Comparison of ENCODE assay signal across 9 cellular contexts in the genomic region with DNA sequence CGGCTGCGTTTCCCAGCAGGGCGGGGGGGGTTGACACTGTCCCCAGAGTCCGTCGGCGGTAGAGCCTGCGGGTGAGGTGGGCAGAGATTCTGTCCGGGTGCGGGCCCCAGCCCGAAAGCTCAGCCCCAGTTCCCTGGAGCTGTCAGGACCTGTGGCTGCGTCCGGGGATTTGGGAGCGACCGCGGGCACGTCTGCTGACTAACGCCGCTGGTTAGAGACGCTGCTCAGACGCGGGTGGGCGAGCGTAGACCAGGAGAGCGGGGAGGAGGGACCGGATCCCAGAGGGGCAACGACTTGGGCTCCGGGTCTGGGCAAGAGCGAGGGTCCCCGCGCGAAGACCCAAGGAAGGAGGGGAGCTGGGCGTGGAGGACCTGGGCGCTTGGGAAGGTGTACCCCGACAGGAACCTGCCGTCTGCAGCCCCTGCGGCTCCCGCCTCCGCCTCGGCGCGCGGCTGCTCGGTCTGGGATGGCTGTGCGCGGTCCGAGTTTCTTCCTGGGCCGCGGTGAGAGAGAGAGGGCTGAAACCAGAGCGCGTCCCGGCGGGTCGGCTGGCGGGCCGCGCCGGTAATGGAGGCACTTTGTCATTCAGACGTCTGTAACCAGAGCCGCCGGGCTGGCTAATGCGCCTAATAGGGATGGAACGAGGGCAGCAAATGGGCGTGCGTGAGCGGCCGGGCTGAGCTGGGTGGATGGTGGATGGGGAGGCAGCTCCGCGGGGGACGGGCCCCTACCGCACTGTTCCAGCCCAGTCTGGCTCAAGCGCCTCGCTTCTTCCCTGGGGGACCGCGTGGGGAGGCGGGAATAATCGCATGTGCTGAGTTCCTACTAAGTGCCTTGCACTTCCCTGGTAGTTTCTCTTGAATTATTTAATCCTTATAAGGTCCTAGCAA. TPM values are rescaled to one million over a fixed set of nuclear protein-coding genes. Genes with fewer than 3 reads are reported as not detected.
DNase-seq lines count a peak whose midpoint lies in the region; ATAC-seq, FAIRE-seq and TF ChIP-seq lines count a peak whose summit lies in the region.
"Had no signal": no experiment of that assay in that cellular context is flagged by ENCODE, and none has a peak within 500 bp of the region (broad histone marks: within the 10 kb centered on the region; RNA-seq: fewer than 3 reads in every experiment).

No MANE protein-coding gene starts in this region.

- H3K9me3 ChIP-seq in body of pancreas, result no peaks in the 10 kb centered on the region
- no peaks in the 10 kb centered on the region for H3K9me3 ChIP-seq in kidney (ENCODE audit: control insufficient read depth in 1 of 2, low read length in 2 of 2)

- H3K27me3 Mint-ChIP-seq in stimulated activated naive B cell treated with anti-CD40 and anti-IgM and Interleukin-4, amounts not matched to agents 10 μg/mL and 1 μg/mL and 100 μg/mL, for 72 hours, result peaks cover 45 to 63% of the 10 kb centered on the region in 2 donors

- WGBS in body of pancreas, 2 donors, result 1 to 3% methylated on average over 7 to 70 of the region's 76 CpGs

- H3K4me3 Mint-ChIP-seq in stimulated activated naive B cell treated with anti-CD40 and anti-IgM and Interleukin-4, amounts not matched to agents 10 μg/mL and 1 μg/mL and 100 μg/mL, for 72 hours, result peak overlapping the region; percentile 79 to 83

- H3K36me3 Mint-ChIP-seq in stimulated activated naive B cell treated with anti-CD40 and anti-IgM and Interleukin-4, amounts not matched to agents 10 μg/mL and 1 μg/mL and 100 μg/mL, for 72 hours, result no peaks in the 10 kb centered on the region

- H3K27ac ChIP-seq in body of pancreas, result no peak overlapping the region
- H3K27ac ChIP-seq in kidney (ENCODE audit: low read depth in 2 of 2, low read length in 2 of 2), result no peak overlapping the region

- peak; percentile 41 for ATAC-seq in body of pancreas
- ATAC-seq in stimulated activated naive B cell treated with anti-CD40 and anti-IgM and Interleukin-4, amounts not matched to agents 10 μg/mL and 1 μg/mL and 100 μg/mL, for 72 hours (replicated peaks), result no peak
- ATAC-seq in GM21381 (IDR thresholded peaks at IDR 0.05; ENCODE audit: unreplicated experiment), result no peak
- no peak for ATAC-seq in HG03460 (IDR thresholded peaks at IDR 0.05; ENCODE audit: unreplicated experiment)

- H3K9me3 Mint-ChIP-seq in stimulated activated naive B cell treated with anti-CD40 and anti-IgM and Interleukin-4, amounts not matched to agents 10 μg/mL and 1 μg/mL and 100 μg/mL, for 72 hours, result no peaks in the 10 kb centered on the region

- TF ChIP-seq CTCF in body of pancreas (IDR thresholded peaks at IDR 0.05) (no peak), kidney (IDR thresholded peaks at IDR 0.05; ENCODE audit: borderline replicate concordance, extremely low read depth, insufficient read depth) (no peak)

- intact Hi-C loops in body of pancreas (cut with DNase I) (no loop called here), kidney (cut with DNase I) (loop anchor here (10.0 kb wide), 1 partner anchor 57 kb away; no protein-coding TSS in a partner anchor)

- peaks cover 0 to 40% of the 10 kb centered on the region in 2 donors for H3K27me3 ChIP-seq in body of pancreas

- TF ChIP-seq POLR2A in body of pancreas (IDR thresholded peaks at IDR 0.05), result no peak

- H3K4me3 ChIP-seq in body of pancreas (no peak overlapping the region), kidney (ENCODE audit: low read length in 2 of 2) (peak overlapping the region in 1 of 2 donors; percentile 51)

- peaks cover 27 to 32% of the 10 kb centered on the region in 2 donors for H3K4me1 Mint-ChIP-seq in stimulated activated naive B cell treated with anti-CD40 and anti-IgM and Interleukin-4, amounts not matched to agents 10 μg/mL and 1 μg/mL and 100 μg/mL, for 72 hours

- peak; percentile 31 for DNase-seq in ELR (ENCODE audit: low read depth)
- DNase-seq in NCI-H510A treated with DMSO at 0.1 percent for 48 hours (lab: John Stamatoyannopoulos, UW), result peak; percentile 33
- DNase-seq in body of pancreas, result peak in 2 of 4 donors; percentile 46 to 49
- peak; percentile 87 for DNase-seq in kidney
- DNase-seq in stimulated activated naive B cell treated with anti-CD40 and anti-IgM and Interleukin-4, amounts not matched to agents 10 μg/mL and 1 μg/mL and 100 μg/mL, for 72 hours, result no peak
- no peak for DNase-seq in GM19239 (ENCODE audit: insufficient read length, low spot score)

- no peak overlapping the region for H3K9ac ChIP-seq in kidney (ENCODE audit: low read length in 2 of 2)

- FAIRE-seq in kidney (lab: Jason Lieb, UNC) (no peak), GM19239 (lab: Jason Lieb, UNC) (no peak)

- no peaks in the 10 kb centered on the region for H3K36me3 ChIP-seq in body of pancreas (replicated peaks in 1 of 2; ENCODE audit: insufficient read depth in 1 of 2, low read depth in 2 of 2)
- no peaks in the 10 kb centered on the region for H3K36me3 ChIP-seq in kidney (ENCODE audit: control insufficient read depth in 1 of 2, insufficient read depth in 2 of 2, low read length in 2 of 2)

- peak overlapping the region; percentile 71 for H3K27ac Mint-ChIP-seq in stimulated activated naive B cell treated with anti-CD40 and anti-IgM and Interleukin-4, amounts not matched to agents 10 μg/mL and 1 μg/mL and 100 μg/mL, for 72 hours

- H3K4me1 ChIP-seq in body of pancreas (peaks cover 29% of the 10 kb centered on the region), kidney (ENCODE audit: control insufficient read depth in 1 of 2, insufficient read depth in 1 of 2, low read depth in 1 of 2, low read length in 2 of 2) (peaks cover 0 to 20% of the 10 kb centered on the region in 2 donors)

RNA-seq across cellular contexts. Expression of gene NGFR, which starts 2.3 kb away (rescaled TPM):
- total RNA-seq in body of pancreas (10 to 100 TPM; 10.1 to 27.7 TPM), kidney (13.2 TPM)
- polyA plus RNA-seq in kidney (ENCODE audit: insufficient read depth, low read depth, low replicate concordance), result 9.4 TPM
- total RNA-seq: dermis microvascular lymphatic vessel endothelial cell had no signal

Comparison
In these comparisons a context has a peak if more than half of its experiments do, and no peak if none do; other contexts are left out.
1. DNase-seq: peak in ELR (single experiment), NCI-H510A treated with DMSO at 0.1 percent for 48 hours (single experiment) and kidney (single experiment); none in stimulated activated naive B cell treated with anti-CD40 and anti-IgM and Interleukin-4, amounts not matched to agents 10 μg/mL and 1 μg/mL and 100 μg/mL, for 72 hours (single experiment) and GM19239 (single experiment).